27 cellular contexts compared by ENCODE assay signal in the genomic region with DNA sequence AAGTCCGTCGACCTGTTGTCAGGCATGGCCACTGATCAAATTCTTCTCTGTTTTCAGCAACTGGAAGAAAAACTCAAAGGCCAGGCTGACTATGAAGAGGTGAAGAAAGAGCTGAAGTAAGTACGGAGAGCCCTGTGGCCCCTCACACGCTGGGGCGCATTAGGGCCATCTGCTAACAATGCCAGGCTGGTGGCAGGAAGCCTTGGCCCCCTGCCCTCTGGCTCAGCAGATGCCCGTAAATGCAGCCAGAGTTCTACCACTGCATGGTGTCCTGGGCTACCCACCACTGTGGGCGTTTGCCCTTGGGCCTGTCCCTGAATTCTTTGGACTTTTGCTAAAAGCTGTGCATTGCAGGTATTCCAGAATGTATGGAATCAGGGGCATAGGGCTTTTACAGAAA.
"Had no signal": no experiment of that assay in that cellular context is flagged by ENCODE, and none has a peak within 500 bp of the region (broad histone marks: within the 10 kb centered on the region; RNA-seq: fewer than 3 reads in every experiment).

No MANE protein-coding gene starts in this region.

- H3K79me2 ChIP-seq: parathyroid adenoma had no signal

- H3K4me1 Mint-ChIP-seq: brain had no signal

- H3K27ac ChIP-seq: ascending aorta, cardiac muscle cell, left lung, parathyroid adenoma, tibial nerve, VCaP had no signal

- H3K27ac Mint-ChIP-seq: activated naive CD4-positive, alpha-beta T cell treated with anti-CD3 and anti-CD28 coated beads, Interleukin-2, amount 10 ng/mL, durations not matched to agents 7 days and 5 days; activated naive CD8-positive, alpha-beta T cell treated with anti-CD3 and anti-CD28 coated beads, Interleukin-2, amount 10 ng/mL, durations not matched to agents 7 days and 5 days; T-helper 1 cell treated with Interleukin-12 subunit alpha and Interleukin-12 subunit beta and Interleukin-4 antibody, amounts not matched to agents 30 μg/mL and 1 μg/mL, for 36 hours had no signal

- H3K4me1 ChIP-seq: ascending aorta, left lung, parathyroid adenoma, tibial nerve had no signal

- H3K4me3 Mint-ChIP-seq: activated naive CD4-positive, alpha-beta T cell treated with anti-CD3 and anti-CD28 coated beads, Interleukin-2, amount 10 ng/mL, durations not matched to agents 7 days and 5 days; activated naive CD8-positive, alpha-beta T cell treated with anti-CD3 and anti-CD28 coated beads, Interleukin-2, amount 10 ng/mL, durations not matched to agents 7 days and 5 days; brain; nephron progenitor cell; T-helper 1 cell treated with Interleukin-12 subunit alpha and Interleukin-12 subunit beta and Interleukin-4 antibody, amounts not matched to agents 30 μg/mL and 1 μg/mL, for 36 hours had no signal

- H2AFZ ChIP-seq: parathyroid adenoma had no signal

- H3K36me3 Mint-ChIP-seq: activated naive CD4-positive, alpha-beta T cell treated with anti-CD3 and anti-CD28 coated beads, Interleukin-2, amount 10 ng/mL, durations not matched to agents 7 days and 5 days; activated naive CD8-positive, alpha-beta T cell treated with anti-CD3 and anti-CD28 coated beads, Interleukin-2, amount 10 ng/mL, durations not matched to agents 7 days and 5 days had no signal

- FAIRE-seq: TTC549 had no signal

- H3K9me3 ChIP-seq: ascending aorta, left lung, mucosa of descending colon, tibial nerve had no signal

- H3K27me3 Mint-ChIP-seq: activated naive CD4-positive, alpha-beta T cell treated with anti-CD3 and anti-CD28 coated beads, Interleukin-2, amount 10 ng/mL, durations not matched to agents 7 days and 5 days; activated naive CD8-positive, alpha-beta T cell treated with anti-CD3 and anti-CD28 coated beads, Interleukin-2, amount 10 ng/mL, durations not matched to agents 7 days and 5 days; brain had no signal

- H3K4me3 ChIP-seq: ascending aorta, cardiac muscle cell, left lung, mucosa of descending colon, tibial nerve had no signal

- H3K9ac ChIP-seq: parathyroid adenoma had no signal

- DNase-seq: activated CD4-positive, alpha-beta T cell treated with anti-CD3 and anti-CD28 coated beads for 48 hours; activated CD4-positive, alpha-beta T cell treated with anti-CD3 and anti-CD28 coated beads, Interleukin-2, amount 50 U/mL, for 48 hours; activated CD8-positive, alpha-beta memory T cell treated with anti-CD3 and anti-CD28 coated beads for 24 hours; activated gamma-delta T cell; activated naive CD4-positive, alpha-beta T cell treated with anti-CD3 and anti-CD28 coated beads, Interleukin-2, amount 10 ng/mL, durations not matched to agents 7 days and 5 days; activated naive CD8-positive, alpha-beta T cell treated with anti-CD3 and anti-CD28 coated beads, Interleukin-2, amount 10 ng/mL, durations not matched to agents 7 days and 5 days; activated T-cell treated with anti-CD3 and anti-CD28 coated beads, Interleukin-2, amount 50 U/mL, for 1 hour; foreskin fibroblast; kidney glomerular epithelial cell; mucosa of descending colon; nephron progenitor cell; right cardiac atrium; stimulated activated CD4-positive, alpha-beta T cell treated with anti-CD3 and anti-CD28 coated beads, Interleukin-15, amount 100 ng/mL, for 24 hours; stimulated activated CD4-positive, alpha-beta T cell treated with anti-CD3 and anti-CD28 coated beads, Interleukin-2, amount 100 ng/mL, for 24 hours; stimulated activated naive CD4-positive, alpha-beta T cell; T-helper 9 cell had no signal

- ATAC-seq: activated CD4-positive, CD25-positive, alpha-beta regulatory T cell treated with anti-CD3 and anti-CD28 coated beads, Interleukin-2, amount 50 U/mL, for 24 hours; esophagus mucosa; left lung; mucosa of descending colon had no signal

- H3K9me3 Mint-ChIP-seq: activated naive CD4-positive, alpha-beta T cell treated with anti-CD3 and anti-CD28 coated beads, Interleukin-2, amount 10 ng/mL, durations not matched to agents 7 days and 5 days; activated naive CD8-positive, alpha-beta T cell treated with anti-CD3 and anti-CD28 coated beads, Interleukin-2, amount 10 ng/mL, durations not matched to agents 7 days and 5 days; brain; nephron progenitor cell; T-helper 1 cell treated with Interleukin-12 subunit alpha and Interleukin-12 subunit beta and Interleukin-4 antibody, amounts not matched to agents 30 μg/mL and 1 μg/mL, for 36 hours had no signal

- H3K27me3 ChIP-seq: ascending aorta, cardiac muscle cell, left lung, tibial nerve had no signal
